1 cellular context compared by ENCODE assay signal in the genomic region with DNA sequence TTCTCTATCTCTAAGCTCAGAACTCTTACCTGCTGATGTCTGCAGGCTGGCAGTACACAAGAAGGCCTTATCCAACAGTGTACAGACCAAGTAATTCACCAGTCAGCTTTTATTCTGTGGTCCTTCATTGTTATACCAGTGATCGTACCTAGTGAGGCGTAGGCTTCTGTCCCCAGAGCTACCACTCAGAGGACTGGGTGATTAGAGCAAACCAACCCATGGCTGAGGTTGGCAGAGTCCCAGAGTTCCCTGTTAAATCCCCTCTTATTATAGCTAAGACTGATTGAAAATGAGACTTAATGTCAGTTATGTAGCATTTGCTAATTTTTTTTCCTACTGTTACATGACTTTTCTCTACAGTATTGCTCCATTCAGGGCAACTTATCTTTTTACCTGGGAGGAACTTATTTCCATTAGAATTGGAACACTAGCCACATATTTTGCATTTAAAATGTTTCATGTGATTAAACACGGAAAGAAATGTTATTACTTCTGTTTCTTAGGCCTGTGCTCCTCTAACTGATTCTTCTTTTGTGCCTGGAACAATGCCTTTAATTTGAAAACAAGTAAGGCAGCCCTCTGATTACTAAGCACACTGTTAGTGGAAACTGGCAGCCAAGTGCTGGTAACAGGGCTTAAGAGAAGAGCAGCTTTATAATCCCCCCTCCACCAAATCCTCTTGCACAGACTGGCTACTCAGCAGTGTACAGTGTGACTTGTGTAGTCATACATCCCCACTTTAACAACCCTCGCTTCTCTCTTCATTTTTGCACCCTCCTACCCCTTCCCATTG.
TF ChIP-seq lines count a peak whose summit lies in the region.

No MANE protein-coding gene starts in this region.

TF ChIP-seq in GM23338, 12 proteins besides CTCF, POLR2A, EP300 and RAD21 (continued from another document):
- TF ChIP-seq, protein P1, sequence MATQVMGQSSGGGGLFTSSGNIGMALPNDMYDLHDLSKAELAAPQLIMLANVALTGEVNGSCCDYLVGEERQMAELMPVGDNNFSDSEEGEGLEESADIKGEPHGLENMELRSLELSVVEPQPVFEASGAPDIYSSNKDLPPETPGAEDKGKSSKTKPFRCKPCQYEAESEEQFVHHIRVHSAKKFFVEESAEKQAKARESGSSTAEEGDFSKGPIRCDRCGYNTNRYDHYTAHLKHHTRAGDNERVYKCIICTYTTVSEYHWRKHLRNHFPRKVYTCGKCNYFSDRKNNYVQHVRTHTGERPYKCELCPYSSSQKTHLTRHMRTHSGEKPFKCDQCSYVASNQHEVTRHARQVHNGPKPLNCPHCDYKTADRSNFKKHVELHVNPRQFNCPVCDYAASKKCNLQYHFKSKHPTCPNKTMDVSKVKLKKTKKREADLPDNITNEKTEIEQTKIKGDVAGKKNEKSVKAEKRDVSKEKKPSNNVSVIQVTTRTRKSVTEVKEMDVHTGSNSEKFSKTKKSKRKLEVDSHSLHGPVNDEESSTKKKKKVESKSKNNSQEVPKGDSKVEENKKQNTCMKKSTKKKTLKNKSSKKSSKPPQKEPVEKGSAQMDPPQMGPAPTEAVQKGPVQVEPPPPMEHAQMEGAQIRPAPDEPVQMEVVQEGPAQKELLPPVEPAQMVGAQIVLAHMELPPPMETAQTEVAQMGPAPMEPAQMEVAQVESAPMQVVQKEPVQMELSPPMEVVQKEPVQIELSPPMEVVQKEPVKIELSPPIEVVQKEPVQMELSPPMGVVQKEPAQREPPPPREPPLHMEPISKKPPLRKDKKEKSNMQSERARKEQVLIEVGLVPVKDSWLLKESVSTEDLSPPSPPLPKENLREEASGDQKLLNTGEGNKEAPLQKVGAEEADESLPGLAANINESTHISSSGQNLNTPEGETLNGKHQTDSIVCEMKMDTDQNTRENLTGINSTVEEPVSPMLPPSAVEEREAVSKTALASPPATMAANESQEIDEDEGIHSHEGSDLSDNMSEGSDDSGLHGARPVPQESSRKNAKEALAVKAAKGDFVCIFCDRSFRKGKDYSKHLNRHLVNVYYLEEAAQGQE (IDR thresholded peaks at IDR 0.05; ENCODE audit: unreplicated experiment): no peak
- TF ChIP-seq ZNF114 (CRISPR knock-in tag; IDR thresholded peaks at IDR 0.05) (no peak), JUNB (IDR thresholded peaks at IDR 0.05; ENCODE audit: unreplicated experiment) (no peak), EZH2phosphoT487 (IDR thresholded peaks at IDR 0.05; ENCODE audit: unreplicated experiment) (no peak), STAT1 (IDR thresholded peaks at IDR 0.05; ENCODE audit: unreplicated experiment) (no peak), CREB1 (CRISPR knock-in tag; IDR thresholded peaks at IDR 0.05; ENCODE audit: low read depth) (no peak)
- TF ChIP-seq, protein P2, sequence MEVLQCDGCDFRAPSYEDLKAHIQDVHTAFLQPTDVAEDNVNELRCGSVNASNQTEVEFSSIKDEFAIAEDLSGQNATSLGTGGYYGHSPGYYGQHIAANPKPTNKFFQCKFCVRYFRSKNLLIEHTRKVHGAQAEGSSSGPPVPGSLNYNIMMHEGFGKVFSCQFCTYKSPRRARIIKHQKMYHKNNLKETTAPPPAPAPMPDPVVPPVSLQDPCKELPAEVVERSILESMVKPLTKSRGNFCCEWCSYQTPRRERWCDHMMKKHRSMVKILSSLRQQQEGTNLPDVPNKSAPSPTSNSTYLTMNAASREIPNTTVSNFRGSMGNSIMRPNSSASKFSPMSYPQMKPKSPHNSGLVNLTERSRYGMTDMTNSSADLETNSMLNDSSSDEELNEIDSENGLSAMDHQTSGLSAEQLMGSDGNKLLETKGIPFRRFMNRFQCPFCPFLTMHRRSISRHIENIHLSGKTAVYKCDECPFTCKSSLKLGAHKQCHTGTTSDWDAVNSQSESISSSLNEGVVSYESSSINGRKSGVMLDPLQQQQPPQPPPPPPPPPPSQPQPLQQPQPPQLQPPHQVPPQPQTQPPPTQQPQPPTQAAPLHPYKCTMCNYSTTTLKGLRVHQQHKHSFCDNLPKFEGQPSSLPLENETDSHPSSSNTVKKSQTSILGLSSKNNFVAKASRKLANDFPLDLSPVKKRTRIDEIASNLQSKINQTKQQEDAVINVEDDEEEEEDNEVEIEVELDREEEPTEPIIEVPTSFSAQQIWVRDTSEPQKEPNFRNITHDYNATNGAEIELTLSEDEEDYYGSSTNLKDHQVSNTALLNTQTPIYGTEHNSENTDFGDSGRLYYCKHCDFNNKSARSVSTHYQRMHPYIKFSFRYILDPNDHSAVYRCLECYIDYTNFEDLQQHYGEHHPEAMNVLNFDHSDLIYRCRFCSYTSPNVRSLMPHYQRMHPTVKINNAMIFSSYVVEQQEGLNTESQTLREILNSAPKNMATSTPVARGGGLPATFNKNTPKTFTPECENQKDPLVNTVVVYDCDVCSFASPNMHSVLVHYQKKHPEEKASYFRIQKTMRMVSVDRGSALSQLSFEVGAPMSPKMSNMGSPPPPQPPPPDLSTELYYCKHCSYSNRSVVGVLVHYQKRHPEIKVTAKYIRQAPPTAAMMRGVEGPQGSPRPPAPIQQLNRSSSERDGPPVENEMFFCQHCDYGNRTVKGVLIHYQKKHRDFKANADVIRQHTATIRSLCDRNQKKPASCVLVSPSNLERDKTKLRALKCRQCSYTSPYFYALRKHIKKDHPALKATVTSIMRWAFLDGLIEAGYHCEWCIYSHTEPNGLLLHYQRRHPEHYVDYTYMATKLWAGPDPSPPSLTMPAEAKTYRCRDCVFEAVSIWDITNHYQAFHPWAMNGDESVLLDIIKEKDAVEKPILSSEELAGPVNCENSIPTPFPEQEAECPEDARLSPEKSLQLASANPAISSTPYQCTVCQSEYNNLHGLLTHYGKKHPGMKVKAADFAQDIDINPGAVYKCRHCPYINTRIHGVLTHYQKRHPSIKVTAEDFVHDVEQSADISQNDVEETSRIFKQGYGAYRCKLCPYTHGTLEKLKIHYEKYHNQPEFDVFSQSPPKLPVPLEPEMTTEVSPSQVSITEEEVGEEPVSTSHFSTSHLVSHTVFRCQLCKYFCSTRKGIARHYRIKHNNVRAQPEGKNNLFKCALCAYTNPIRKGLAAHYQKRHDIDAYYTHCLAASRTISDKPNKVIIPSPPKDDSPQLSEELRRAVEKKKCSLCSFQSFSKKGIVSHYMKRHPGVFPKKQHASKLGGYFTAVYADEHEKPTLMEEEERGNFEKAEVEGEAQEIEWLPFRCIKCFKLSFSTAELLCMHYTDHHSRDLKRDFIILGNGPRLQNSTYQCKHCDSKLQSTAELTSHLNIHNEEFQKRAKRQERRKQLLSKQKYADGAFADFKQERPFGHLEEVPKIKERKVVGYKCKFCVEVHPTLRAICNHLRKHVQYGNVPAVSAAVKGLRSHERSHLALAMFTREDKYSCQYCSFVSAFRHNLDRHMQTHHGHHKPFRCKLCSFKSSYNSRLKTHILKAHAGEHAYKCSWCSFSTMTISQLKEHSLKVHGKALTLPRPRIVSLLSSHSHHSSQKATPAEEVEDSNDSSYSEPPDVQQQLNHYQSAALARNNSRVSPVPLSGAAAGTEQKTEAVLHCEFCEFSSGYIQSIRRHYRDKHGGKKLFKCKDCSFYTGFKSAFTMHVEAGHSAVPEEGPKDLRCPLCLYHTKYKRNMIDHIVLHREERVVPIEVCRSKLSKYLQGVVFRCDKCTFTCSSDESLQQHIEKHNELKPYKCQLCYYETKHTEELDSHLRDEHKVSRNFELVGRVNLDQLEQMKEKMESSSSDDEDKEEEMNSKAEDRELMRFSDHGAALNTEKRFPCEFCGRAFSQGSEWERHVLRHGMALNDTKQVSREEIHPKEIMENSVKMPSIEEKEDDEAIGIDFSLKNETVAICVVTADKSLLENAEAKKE (CRISPR knock-in tag; IDR thresholded peaks at IDR 0.05): no peak
- TF ChIP-seq, protein P3, sequence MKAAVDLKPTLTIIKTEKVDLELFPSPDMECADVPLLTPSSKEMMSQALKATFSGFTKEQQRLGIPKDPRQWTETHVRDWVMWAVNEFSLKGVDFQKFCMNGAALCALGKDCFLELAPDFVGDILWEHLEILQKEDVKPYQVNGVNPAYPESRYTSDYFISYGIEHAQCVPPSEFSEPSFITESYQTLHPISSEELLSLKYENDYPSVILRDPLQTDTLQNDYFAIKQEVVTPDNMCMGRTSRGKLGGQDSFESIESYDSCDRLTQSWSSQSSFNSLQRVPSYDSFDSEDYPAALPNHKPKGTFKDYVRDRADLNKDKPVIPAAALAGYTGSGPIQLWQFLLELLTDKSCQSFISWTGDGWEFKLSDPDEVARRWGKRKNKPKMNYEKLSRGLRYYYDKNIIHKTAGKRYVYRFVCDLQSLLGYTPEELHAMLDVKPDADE (IDR thresholded peaks at IDR 0.05): no peak
